Comparison of ENCODE assay signal across 9 cellular contexts in genomic region chr12:26434299-26434915, GRCh38.
DNase-seq lines count a peak whose midpoint lies in the region; ATAC-seq lines count a peak whose summit lies in the region.
"Had no signal": no experiment of that assay in that cellular context is flagged by ENCODE, and none has a peak within 500 bp of the region (broad histone marks: within the 10 kb centered on the region; RNA-seq: fewer than 3 reads in every experiment).

No MANE protein-coding gene starts in this region.

- no peak overlapping the region for H3K4me3 ChIP-seq in iPS DF 6.9 (ENCODE audit: low read length)
- H3K4me3 ChIP-seq: BLaER1 treated with 17β-estradiol and CSF1 and Interleukin-3, amounts not matched to agents 10 nM and 100 nM had no signal

- WGBS in iPS DF 6.9 (ENCODE audit: insufficient coverage, insufficient read length) = no CpG with 5 or more reads among the region's 2 CpGs

- no peak overlapping the region for H3K27ac ChIP-seq in iPS DF 6.9 (ENCODE audit: low read length)
- H3K27ac ChIP-seq: BLaER1 treated with 17β-estradiol and CSF1 and Interleukin-3, amounts not matched to agents 10 nM and 100 nM had no signal

- no peaks in the 10 kb centered on the region for H3K9me3 ChIP-seq in iPS DF 6.9 (ENCODE audit: control insufficient read depth, insufficient read depth, low read length)
- H3K9me3 ChIP-seq: BLaER1 treated with 17β-estradiol and CSF1 and Interleukin-3, amounts not matched to agents 10 nM and 100 nM had no signal

- no peaks in the 10 kb centered on the region for H3K36me3 ChIP-seq in iPS DF 6.9 (ENCODE audit: control insufficient read depth, insufficient read depth, low read length)

- DNase-seq in NCI-H2081 (lab: John Stamatoyannopoulos, UW) (peak; percentile 47 to 62), NCI-H2081 treated with DMSO at 0.1 percent for 48 hours (lab: John Stamatoyannopoulos, UW) (no peak), NCI-H345 (lab: John Stamatoyannopoulos, UW) (peak; percentile 27), amniotic epithelial cell (ENCODE audit: low read depth) (peak; percentile 66), iPS DF 6.9 (ENCODE audit: low read depth, low spot score) (peak; percentile 22), superior temporal gyrus (ENCODE audit: extremely low spot score) (peak; percentile 69), NCI-H2227 treated with DMSO at 0.1 percent for 48 hours (lab: John Stamatoyannopoulos, UW) (no peak)

- H3K4me1 ChIP-seq in iPS DF 6.9 (ENCODE audit: control insufficient read depth, insufficient read depth, low read length) = no peaks in the 10 kb centered on the region; the same call in 1 of the 2 replicates
- H3K4me1 ChIP-seq: BLaER1 treated with 17β-estradiol and CSF1 and Interleukin-3, amounts not matched to agents 10 nM and 100 nM had no signal

- H3K27me3 ChIP-seq in iPS DF 6.9 (ENCODE audit: control insufficient read depth, insufficient read depth, low read length) = no peaks in the 10 kb centered on the region
- H3K27me3 ChIP-seq: BLaER1 treated with 17β-estradiol and CSF1 and Interleukin-3, amounts not matched to agents 10 nM and 100 nM had no signal

- peak; percentile 67 for ATAC-seq in HG02759 (IDR thresholded peaks at IDR 0.05; ENCODE audit: unreplicated experiment)

Comparison
In these comparisons a context has a peak if more than half of its experiments do, and no peak if none do; other contexts are left out.
1. DNase-seq: peak in NCI-H2081 (2 of 2), NCI-H345 (single experiment), amniotic epithelial cell (single experiment), iPS DF 6.9 (single experiment) and superior temporal gyrus (single experiment); none in NCI-H2081 treated with DMSO at 0.1 percent for 48 hours (single experiment) and NCI-H2227 treated with DMSO at 0.1 percent for 48 hours (single experiment).